In the genomic region with DNA sequence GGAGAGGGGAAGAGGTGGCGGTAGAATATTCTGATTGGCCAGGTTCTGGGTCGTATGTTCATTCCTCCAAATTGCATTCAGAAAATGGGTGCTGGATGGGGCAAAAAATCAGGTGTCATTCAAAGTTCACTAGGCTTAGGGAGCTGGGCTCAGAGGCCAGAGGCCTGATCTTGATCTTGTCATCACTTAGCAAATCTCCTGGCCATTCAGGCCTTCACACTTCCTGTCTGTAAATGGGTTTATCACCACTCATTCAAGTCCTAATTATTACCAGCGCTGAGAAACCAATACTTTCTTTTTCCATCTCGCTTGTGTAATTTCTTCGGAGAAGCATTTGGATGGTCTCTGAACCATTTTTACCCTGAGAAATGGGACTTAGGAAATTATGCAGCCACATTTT, we compare ENCODE assay signal across 1 cellular context.
TF ChIP-seq lines count a peak whose summit lies in the region.

No MANE protein-coding gene starts in this region.

TF ChIP-seq in K562, 482 proteins besides CTCF, POLR2A, EP300 and RAD21 (continued from another document):
- peak; percentile 43 for TF ChIP-seq ZFP36 (IDR thresholded peaks at IDR 0.05; ENCODE audit: low read depth, low read length, partially characterized antibody)
- no peak for TF ChIP-seq PBX2 (CRISPR knock-in tag; IDR thresholded peaks at IDR 0.05; ENCODE audit: low read depth)
- TF ChIP-seq PBX2 (tag; conservative IDR thresholded peaks at IDR 0.05; ENCODE audit: low read depth) = peak; percentile 66
- TF ChIP-seq PKNOX1 (IDR thresholded peaks at IDR 0.05) = peak; percentile 50
